2 cellular contexts compared by ENCODE assay signal in the genomic region with DNA sequence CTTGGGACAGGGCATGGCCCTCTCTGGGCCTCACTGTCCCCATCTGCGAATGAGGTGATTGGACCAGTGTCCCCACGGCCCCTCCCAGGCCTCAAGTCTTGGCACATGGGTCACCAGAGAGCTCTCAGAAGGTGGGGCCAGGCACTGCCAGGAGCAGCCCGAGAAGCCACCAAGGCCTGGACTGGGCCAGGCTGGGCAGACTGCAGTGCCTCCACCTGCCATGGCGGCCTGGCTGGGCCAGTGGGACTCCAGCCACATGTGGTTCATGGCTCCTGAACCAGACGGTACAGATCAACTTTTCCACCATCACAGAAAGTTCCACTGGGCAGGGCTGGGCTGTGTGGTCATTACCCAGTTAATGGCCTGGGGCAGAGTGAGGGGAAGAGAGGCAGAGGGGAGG.
A peak's percentile ranks its signal among the peaks of the same experiment; 100 is the strongest.
TF ChIP-seq lines count a peak whose summit lies in the region.

No MANE protein-coding gene starts in this region.

TF ChIP-seq in A549, 52 proteins besides CTCF, POLR2A, EP300 and RAD21:
- TF ChIP-seq NPAS2 (CRISPR knock-in tag; IDR thresholded peaks at IDR 0.05; ENCODE audit: borderline replicate concordance) (no peak), ATOH8 (CRISPR knock-in tag; IDR thresholded peaks at IDR 0.05; ENCODE audit: low read depth) (no peak), HOXB13 (CRISPR knock-in tag; IDR thresholded peaks at IDR 0.05; ENCODE audit: low read depth) (no peak), RARB (CRISPR knock-in tag; IDR thresholded peaks at IDR 0.05) (no peak), EHMT2 (IDR thresholded peaks at IDR 0.05; ENCODE audit: low read depth) (no peak), HDAC2 (IDR thresholded peaks at IDR 0.05) (no peak), HEYL (CRISPR knock-in tag; IDR thresholded peaks at IDR 0.05) (no peak), RNF2 (IDR thresholded peaks at IDR 0.05; ENCODE audit: borderline replicate concordance, low read depth) (no peak), FOSL2 (IDR thresholded peaks at IDR 0.05) (no peak), FOSL2 (CRISPR knock-in tag; IDR thresholded peaks at IDR 0.05) (no peak), HES2 (IDR thresholded peaks at IDR 0.05) (no peak), CHD4 (IDR thresholded peaks at IDR 0.05; ENCODE audit: borderline replicate concordance) (no peak)
- TF ChIP-seq, protein P1, sequence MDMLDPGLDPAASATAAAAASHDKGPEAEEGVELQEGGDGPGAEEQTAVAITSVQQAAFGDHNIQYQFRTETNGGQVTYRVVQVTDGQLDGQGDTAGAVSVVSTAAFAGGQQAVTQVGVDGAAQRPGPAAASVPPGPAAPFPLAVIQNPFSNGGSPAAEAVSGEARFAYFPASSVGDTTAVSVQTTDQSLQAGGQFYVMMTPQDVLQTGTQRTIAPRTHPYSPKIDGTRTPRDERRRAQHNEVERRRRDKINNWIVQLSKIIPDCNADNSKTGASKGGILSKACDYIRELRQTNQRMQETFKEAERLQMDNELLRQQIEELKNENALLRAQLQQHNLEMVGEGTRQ (IDR thresholded peaks at IDR 0.05) = no peak
- TF ChIP-seq, protein P2, sequence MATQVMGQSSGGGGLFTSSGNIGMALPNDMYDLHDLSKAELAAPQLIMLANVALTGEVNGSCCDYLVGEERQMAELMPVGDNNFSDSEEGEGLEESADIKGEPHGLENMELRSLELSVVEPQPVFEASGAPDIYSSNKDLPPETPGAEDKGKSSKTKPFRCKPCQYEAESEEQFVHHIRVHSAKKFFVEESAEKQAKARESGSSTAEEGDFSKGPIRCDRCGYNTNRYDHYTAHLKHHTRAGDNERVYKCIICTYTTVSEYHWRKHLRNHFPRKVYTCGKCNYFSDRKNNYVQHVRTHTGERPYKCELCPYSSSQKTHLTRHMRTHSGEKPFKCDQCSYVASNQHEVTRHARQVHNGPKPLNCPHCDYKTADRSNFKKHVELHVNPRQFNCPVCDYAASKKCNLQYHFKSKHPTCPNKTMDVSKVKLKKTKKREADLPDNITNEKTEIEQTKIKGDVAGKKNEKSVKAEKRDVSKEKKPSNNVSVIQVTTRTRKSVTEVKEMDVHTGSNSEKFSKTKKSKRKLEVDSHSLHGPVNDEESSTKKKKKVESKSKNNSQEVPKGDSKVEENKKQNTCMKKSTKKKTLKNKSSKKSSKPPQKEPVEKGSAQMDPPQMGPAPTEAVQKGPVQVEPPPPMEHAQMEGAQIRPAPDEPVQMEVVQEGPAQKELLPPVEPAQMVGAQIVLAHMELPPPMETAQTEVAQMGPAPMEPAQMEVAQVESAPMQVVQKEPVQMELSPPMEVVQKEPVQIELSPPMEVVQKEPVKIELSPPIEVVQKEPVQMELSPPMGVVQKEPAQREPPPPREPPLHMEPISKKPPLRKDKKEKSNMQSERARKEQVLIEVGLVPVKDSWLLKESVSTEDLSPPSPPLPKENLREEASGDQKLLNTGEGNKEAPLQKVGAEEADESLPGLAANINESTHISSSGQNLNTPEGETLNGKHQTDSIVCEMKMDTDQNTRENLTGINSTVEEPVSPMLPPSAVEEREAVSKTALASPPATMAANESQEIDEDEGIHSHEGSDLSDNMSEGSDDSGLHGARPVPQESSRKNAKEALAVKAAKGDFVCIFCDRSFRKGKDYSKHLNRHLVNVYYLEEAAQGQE (IDR thresholded peaks at IDR 0.05) = no peak
TF ChIP-seq in A549: peak in this region for 0.

TF ChIP-seq in K562, 482 proteins besides CTCF, POLR2A, EP300 and RAD21:
- TF ChIP-seq TRIM28 (IDR thresholded peaks at IDR 0.05) (no peak), MAX (CRISPR knock-in tag; IDR thresholded peaks at IDR 0.05) (peak; percentile 31; the same call in 1 of the 2 replicates), POLR2G (IDR thresholded peaks at IDR 0.05; ENCODE audit: low read depth, low read length) (0 out of 2 replicates have a peak, but pooled peaks have one; percentile 29)
